In genomic region chr22:49281467-49282340, GRCh38 we compare ENCODE assay signal across 18 cellular contexts.
"Had no signal": no experiment of that assay in that cellular context is flagged by ENCODE, and none has a peak within 500 bp of the region (broad histone marks: within the 10 kb centered on the region; RNA-seq: fewer than 3 reads in every experiment).

No MANE protein-coding gene starts in this region.

- H3K27ac ChIP-seq: gastroesophageal sphincter, pancreas, sigmoid colon, stomach, testis, upper lobe of right lung, WERI-Rb-1 had no signal

- H3K4me3 ChIP-seq: gastroesophageal sphincter, mucosa of descending colon, pancreas, sigmoid colon, stomach, testis, upper lobe of right lung had no signal

- H3K36me3 Mint-ChIP-seq: memory B cell had no signal

- H3K27ac Mint-ChIP-seq: activated T-helper 17 cell treated with anti-CD3 and anti-CD28 coated beads, Interleukin-2, amount 50 U/mL, for 72 hours; memory B cell; naive thymus-derived CD4-positive, alpha-beta T cell had no signal

- H3K9me3 ChIP-seq: mucosa of descending colon, pancreas, sigmoid colon, testis, upper lobe of right lung had no signal

- H3K4me3 Mint-ChIP-seq: activated T-helper 17 cell treated with anti-CD3 and anti-CD28 coated beads, Interleukin-2, amount 50 U/mL, for 72 hours; memory B cell; naive thymus-derived CD4-positive, alpha-beta T cell had no signal

- DNase-seq: activated CD4-positive, alpha-beta T cell treated with anti-CD3 and anti-CD28 coated beads, Interleukin-2, amount 50 U/mL, for 48 hours; activated naive CD4-positive, alpha-beta T cell treated with Interleukin-2 at 50 U/mL for 16 hours; anterior cingulate cortex; islet precursor cell; mucosa of descending colon; naive thymus-derived CD4-positive, alpha-beta T cell; stimulated activated CD4-positive, alpha-beta T cell treated with anti-CD3 and anti-CD28 coated beads, Interleukin-12 subunit alpha, Interleukin-12 subunit beta, amount 100 ng/mL, for 4 hours; stimulated activated CD4-positive, alpha-beta T cell treated with anti-CD3 and anti-CD28 coated beads, Interleukin-2, amount 100 ng/mL, for 24 hours; stomach; testis; upper lobe of right lung; WERI-Rb-1 had no signal

- H3K36me3 ChIP-seq: gastroesophageal sphincter, pancreas, sigmoid colon, stomach, upper lobe of right lung, WERI-Rb-1 had no signal

- H3K27me3 ChIP-seq: testis had no signal

- H3K4me1 Mint-ChIP-seq: activated T-helper 17 cell treated with anti-CD3 and anti-CD28 coated beads, Interleukin-2, amount 50 U/mL, for 72 hours; memory B cell had no signal

- ATAC-seq: activated T-helper 17 cell treated with anti-CD3 and anti-CD28 coated beads, Interleukin-2, amount 50 U/mL, for 72 hours; gastroesophageal sphincter; left lobe of liver; mucosa of descending colon; naive thymus-derived CD4-positive, alpha-beta T cell; pancreas; upper lobe of right lung had no signal

- H3K4me1 ChIP-seq: gastroesophageal sphincter, pancreas, sigmoid colon, stomach, testis, upper lobe of right lung had no signal
